Comparison of ENCODE assay signal across 1 cellular context in genomic region chr9:3200331-3200774, GRCh38.
TF ChIP-seq lines count a peak whose summit lies in the region.

No MANE protein-coding gene starts in this region.

TF ChIP-seq in GM12878, 131 proteins besides CTCF, POLR2A, EP300 and RAD21:
- TF ChIP-seq, protein P1, sequence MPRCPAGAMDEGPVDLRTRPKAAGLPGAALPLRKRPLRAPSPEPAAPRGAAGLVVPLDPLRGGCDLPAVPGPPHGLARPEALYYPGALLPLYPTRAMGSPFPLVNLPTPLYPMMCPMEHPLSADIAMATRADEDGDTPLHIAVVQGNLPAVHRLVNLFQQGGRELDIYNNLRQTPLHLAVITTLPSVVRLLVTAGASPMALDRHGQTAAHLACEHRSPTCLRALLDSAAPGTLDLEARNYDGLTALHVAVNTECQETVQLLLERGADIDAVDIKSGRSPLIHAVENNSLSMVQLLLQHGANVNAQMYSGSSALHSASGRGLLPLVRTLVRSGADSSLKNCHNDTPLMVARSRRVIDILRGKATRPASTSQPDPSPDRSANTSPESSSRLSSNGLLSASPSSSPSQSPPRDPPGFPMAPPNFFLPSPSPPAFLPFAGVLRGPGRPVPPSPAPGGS (IDR thresholded peaks at IDR 0.05; ENCODE audit: borderline replicate concordance, insufficient read depth, low read depth, low read length, poor library complexity, severe bottlenecking) = peak; percentile 30
- no peak for TF ChIP-seq ETV6 (conservative IDR thresholded peaks at IDR 0.05 in 1 of 2, IDR thresholded peaks at IDR 0.05 in 1 of 2; ENCODE audit: borderline replicate concordance in 1 of 2, low read depth in 1 of 2)
